ENCODE assay signal across 25 cellular contexts in the genomic region with DNA sequence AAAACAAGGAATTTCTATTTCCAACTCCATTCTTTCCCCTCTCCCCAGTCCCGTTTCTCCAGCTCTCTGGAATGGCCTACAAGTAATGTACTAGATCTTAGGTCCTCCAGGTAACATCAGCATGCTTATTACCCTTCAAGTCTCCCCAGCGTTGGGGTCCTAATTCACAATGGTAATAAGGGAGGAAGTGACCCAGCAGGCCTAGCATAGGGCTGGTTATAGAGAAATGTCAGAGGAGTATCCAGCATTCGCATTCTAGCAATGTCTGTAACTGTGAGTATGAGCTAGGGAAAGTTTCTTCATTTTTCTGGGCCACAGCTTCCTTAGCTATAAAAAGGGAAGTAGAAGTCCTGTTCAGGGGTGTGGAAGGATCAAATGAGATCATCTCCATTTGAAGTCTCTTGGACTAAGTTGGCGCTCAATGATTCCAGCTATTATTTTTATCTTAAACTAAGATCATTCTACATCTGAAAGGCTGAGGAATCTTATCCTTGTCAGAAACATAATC. TPM values are rescaled to one million over a fixed set of nuclear protein-coding genes. Genes with fewer than 3 reads are reported as not detected.
DNase-seq lines count a peak whose midpoint lies in the region; ATAC-seq and TF ChIP-seq lines count a peak whose summit lies in the region.
"Had no signal": no experiment of that assay in that cellular context is flagged by ENCODE, and none has a peak within 500 bp of the region (broad histone marks: within the 10 kb centered on the region; RNA-seq: fewer than 3 reads in every experiment).

No MANE protein-coding gene starts in this region.

- peak overlapping the region in 1 of 2 donors; percentile 42 for H3K4me3 Mint-ChIP-seq in CD14-positive monocyte
- H3K4me3 Mint-ChIP-seq in dendritic cell treated with granulocyte-macrophage colony-stimulating factor and Interleukin-4, amounts not matched to agents 40 ng/mL and 50 ng/mL, for 4 days: no peak overlapping the region
- H3K4me3 Mint-ChIP-seq: activated CD8-positive, alpha-beta T cell treated with anti-CD3 and anti-CD28 coated beads for 36 hours; effector memory CD8-positive, alpha-beta T cell; naive thymus-derived CD8-positive, alpha-beta T cell had no signal

- peaks cover 44% of the 10 kb centered on the region for H3K4me1 ChIP-seq in OCI-LY3 (ENCODE audit: low read length)
- H3K4me1 ChIP-seq: foreskin keratinocyte had no signal

- in situ Hi-C loops in KBM-7 (cut with MboI; ENCODE audit: low pct_unique_long_range_greater_than_20kb, low sequenced_read_pairs): no loop called here

- no peak overlapping the region for H3K4me2 ChIP-seq in OCI-LY3 (ENCODE audit: low read length)

- no peak overlapping the region for H3K4me3 ChIP-seq in OCI-LY3 (ENCODE audit: low read length)
- H3K4me3 ChIP-seq: thoracic aorta, vagina had no signal

- H3K27ac ChIP-seq in OCI-LY3 (ENCODE audit: low read length): no peak overlapping the region
- H3K27ac ChIP-seq: foreskin keratinocyte, thoracic aorta, vagina had no signal

- no peaks in the 10 kb centered on the region for H4K20me1 ChIP-seq in OCI-LY3 (ENCODE audit: insufficient read depth, low read length)

- ATAC-seq in GM21526 (IDR thresholded peaks at IDR 0.05; ENCODE audit: low FRiP score, unreplicated experiment) (no peak), HG03039 (IDR thresholded peaks at IDR 0.05; ENCODE audit: unreplicated experiment) (no peak), GM18861 (IDR thresholded peaks at IDR 0.05; ENCODE audit: unreplicated experiment) (no peak)
- ATAC-seq: activated CD8-positive, alpha-beta T cell treated with anti-CD3 and anti-CD28 coated beads for 36 hours; effector memory CD8-positive, alpha-beta T cell; esophagus mucosa; foreskin keratinocyte; left colon; naive thymus-derived CD8-positive, alpha-beta T cell had no signal

- no peaks in the 10 kb centered on the region for H3K9me3 Mint-ChIP-seq in CD14-positive monocyte
- H3K9me3 Mint-ChIP-seq in dendritic cell treated with granulocyte-macrophage colony-stimulating factor and Interleukin-4, amounts not matched to agents 40 ng/mL and 50 ng/mL, for 4 days: no peaks in the 10 kb centered on the region
- H3K9me3 Mint-ChIP-seq: activated CD8-positive, alpha-beta T cell treated with anti-CD3 and anti-CD28 coated beads for 36 hours; effector memory CD8-positive, alpha-beta T cell; naive thymus-derived CD8-positive, alpha-beta T cell had no signal

- H2AFZ ChIP-seq in OCI-LY3 (ENCODE audit: low read depth, low read length): peak overlapping the region; percentile 55; the same call in 1 of the 2 replicates

- no peaks in the 10 kb centered on the region for H3K79me2 ChIP-seq in OCI-LY3 (ENCODE audit: low read length)

- no peaks in the 10 kb centered on the region for H3K27me3 ChIP-seq in OCI-LY3 (ENCODE audit: low read depth, low read length)
- H3K27me3 ChIP-seq: vagina had no signal

- DNase-seq in CD14-positive monocyte (ENCODE audit: low spot score) (peak; percentile 48), KBM-7 (peak; percentile 71), hypothalamus (lab: John Stamatoyannopoulos, UW) (no peak)
- DNase-seq: activated CD4-positive, alpha-beta T cell treated with anti-CD3 and anti-CD28 coated beads for 1 hour; activated CD8-positive, alpha-beta T cell treated with anti-CD3 and anti-CD28 coated beads for 36 hours; activated gamma-delta T cell treated with Interleukin-2 at 50 U/mL for 16 hours; COR-L47; DMS79; effector memory CD8-positive, alpha-beta T cell; foreskin keratinocyte; left colon; naive thymus-derived CD8-positive, alpha-beta T cell; NCI-H1436; NCI-H524; stimulated activated CD4-positive, alpha-beta T cell treated with anti-CD3 and anti-CD28 coated beads, Interleukin-12 subunit alpha, Interleukin-12 subunit beta, amount 100 ng/mL, for 4 hours; stimulated activated CD4-positive, alpha-beta T cell treated with anti-CD3 and anti-CD28 coated beads, Interleukin-4, amount 100 ng/mL, for 4 hours; stimulated activated naive CD4-positive, alpha-beta T cell had no signal

- H3K36me3 Mint-ChIP-seq in CD14-positive monocyte: peaks cover 0 to 2% of the 10 kb centered on the region in 2 donors
- H3K36me3 Mint-ChIP-seq in dendritic cell treated with granulocyte-macrophage colony-stimulating factor and Interleukin-4, amounts not matched to agents 40 ng/mL and 50 ng/mL, for 4 days (ENCODE audit: low read depth): no peaks in the 10 kb centered on the region
- H3K36me3 Mint-ChIP-seq: naive thymus-derived CD8-positive, alpha-beta T cell had no signal

- no peak overlapping the region for H3K9ac ChIP-seq in OCI-LY3 (ENCODE audit: low read length)

- H3K36me3 ChIP-seq in OCI-LY3 (replicated peaks; ENCODE audit: low read depth, low read length): no peaks in the 10 kb centered on the region
- H3K36me3 ChIP-seq: thoracic aorta, vagina had no signal

- intact Hi-C loops in CD14-positive monocyte (cut with micrococcal nuclease): loop anchor here in 1 of 2 donors (2.0 to 5.0 kb wide), 2 partner anchors 14 to 85 kb away; no protein-coding TSS in a partner anchor
- intact Hi-C loops in dendritic cell treated with granulocyte-macrophage colony-stimulating factor and Interleukin-4, amounts not matched to agents 40 ng/mL and 50 ng/mL, for 4 days (cut with micrococcal nuclease): loop anchor here (2.0 kb wide), 2 partner anchors 14 to 16 kb away; no protein-coding TSS in a partner anchor

- H3K27ac Mint-ChIP-seq in CD14-positive monocyte: peak overlapping the region; percentile 93 to 98 (median 96)
- peak overlapping the region; percentile 89 for H3K27ac Mint-ChIP-seq in dendritic cell treated with granulocyte-macrophage colony-stimulating factor and Interleukin-4, amounts not matched to agents 40 ng/mL and 50 ng/mL, for 4 days
- H3K27ac Mint-ChIP-seq: activated CD8-positive, alpha-beta T cell treated with anti-CD3 and anti-CD28 coated beads for 36 hours; effector memory CD8-positive, alpha-beta T cell; naive thymus-derived CD8-positive, alpha-beta T cell had no signal

- H3K9me3 ChIP-seq in OCI-LY3 (ENCODE audit: insufficient read depth, low read length): no peaks in the 10 kb centered on the region
- H3K9me3 ChIP-seq: thoracic aorta, vagina had no signal

- H3K27me3 Mint-ChIP-seq in CD14-positive monocyte (ENCODE audit: low read depth in 3 of 3): peaks cover 0 to 4% (median 0%) of the 10 kb centered on the region in 3 donors
- no peaks in the 10 kb centered on the region for H3K27me3 Mint-ChIP-seq in dendritic cell treated with granulocyte-macrophage colony-stimulating factor and Interleukin-4, amounts not matched to agents 40 ng/mL and 50 ng/mL, for 4 days
- H3K27me3 Mint-ChIP-seq: activated CD8-positive, alpha-beta T cell treated with anti-CD3 and anti-CD28 coated beads for 36 hours; effector memory CD8-positive, alpha-beta T cell had no signal

- H3K4me1 Mint-ChIP-seq in CD14-positive monocyte: peaks cover 31% of the 10 kb centered on the region
- peaks cover 31% of the 10 kb centered on the region for H3K4me1 Mint-ChIP-seq in dendritic cell treated with granulocyte-macrophage colony-stimulating factor and Interleukin-4, amounts not matched to agents 40 ng/mL and 50 ng/mL, for 4 days (ENCODE audit: low read depth)

- TF ChIP-seq CTCF in CD14-positive monocyte (IDR thresholded peaks at IDR 0.05): no peak
- TF ChIP-seq CTCF in OCI-LY3 (IDR thresholded peaks at IDR 0.05; ENCODE audit: low read depth, low read length): no peak

RNA-seq across cellular contexts. Expression of a gene that starts 18.4 kb away (rescaled TPM):
- 100 to 1,000 TPM; 128 to 177 TPM for polyA plus RNA-seq in CD14-positive monocyte

Comparison
In these comparisons a context has a peak if more than half of its experiments do, and no peak if none do; other contexts are left out.
1. DNase-seq: peak in CD14-positive monocyte (single experiment) and KBM-7 (single experiment); none in hypothalamus (0 of 51).